ENCODE assay signal across 8 cellular contexts in the genomic region with DNA sequence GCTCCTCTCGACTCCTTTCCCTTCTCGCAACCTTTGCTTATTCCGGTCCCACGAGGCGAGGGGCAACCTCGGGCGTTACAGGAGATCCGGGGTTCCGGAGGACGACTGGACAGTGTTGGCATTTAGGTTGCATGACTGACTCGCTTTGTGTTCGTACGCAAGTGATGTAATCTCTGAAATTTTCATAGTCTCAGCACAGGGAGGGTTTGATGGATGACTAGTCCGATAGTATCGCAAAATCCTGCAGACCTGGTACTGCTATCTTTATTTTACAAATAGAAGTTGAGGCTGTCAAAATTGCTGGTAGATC. TPM values are rescaled to one million over a fixed set of nuclear protein-coding genes. Genes with fewer than 3 reads are reported as not detected.
DNase-seq lines count a peak whose midpoint lies in the region; ATAC-seq and TF ChIP-seq lines count a peak whose summit lies in the region.

No MANE protein-coding gene starts in this region.

- TF ChIP-seq CTCF in foreskin keratinocyte (conservative IDR thresholded peaks at IDR 0.05), result no peak

- H3K9me3 ChIP-seq in T-helper 17 cell (ENCODE audit: control insufficient read depth, low read length, poor library complexity, severe bottlenecking), result no peaks in the 10 kb centered on the region
- H3K9me3 ChIP-seq in skeletal muscle satellite cell (replicated peaks; ENCODE audit: low read length), result no peaks in the 10 kb centered on the region

- H3K27me3 Mint-ChIP-seq in T-helper 17 cell, result no peaks in the 10 kb centered on the region

- no peak for DNase-seq in T-helper 17 cell
- no peak for DNase-seq in foreskin keratinocyte
- no peak for DNase-seq in NCI-H146 (lab: John Stamatoyannopoulos, UW)
- DNase-seq in SHP77 treated with DMSO at 0.1 percent for 48 hours (lab: John Stamatoyannopoulos, UW), result no peak
- no peak for DNase-seq in OCI-M2 (lab: John Stamatoyannopoulos, UW; ENCODE audit: unreplicated experiment)

- H3K27ac ChIP-seq in foreskin keratinocyte, result peak overlapping the region; percentile 4

- peak; percentile 10 for ATAC-seq in GM21825 (IDR thresholded peaks at IDR 0.05; ENCODE audit: unreplicated experiment)
- ATAC-seq in T-helper 17 cell, result no peak
- no peak for ATAC-seq in foreskin keratinocyte
- ATAC-seq in esophagus mucosa, result no peak

- H3K4me3 Mint-ChIP-seq in T-helper 17 cell, result peak overlapping the region; percentile 96

- peak overlapping the region; percentile 85 for H3K4me3 ChIP-seq in skeletal muscle satellite cell (ENCODE audit: low read length)

- H3K4me1 Mint-ChIP-seq in T-helper 17 cell, result peaks cover 33% of the 10 kb centered on the region

- peak overlapping the region; percentile 94 for H3K4me2 ChIP-seq in skeletal muscle satellite cell (ENCODE audit: low read length)

- H3K4me1 ChIP-seq in foreskin keratinocyte (no peaks in the 10 kb centered on the region), skeletal muscle satellite cell (ENCODE audit: control insufficient read depth, insufficient read depth, low read length) (peaks cover 16% of the 10 kb centered on the region)

- H3K27ac Mint-ChIP-seq in T-helper 17 cell, result peak overlapping the region; percentile 95

- peaks cover 37% of the 10 kb centered on the region for H3K36me3 ChIP-seq in skeletal muscle satellite cell (ENCODE audit: insufficient read depth, low read length)

- peak overlapping the region; percentile 85 for H3K9ac ChIP-seq in skeletal muscle satellite cell (ENCODE audit: low read depth, low read length)

- H3K36me3 Mint-ChIP-seq in T-helper 17 cell (ENCODE audit: low read depth), result no peaks in the 10 kb centered on the region

- no peaks in the 10 kb centered on the region for H3K27me3 ChIP-seq in foreskin keratinocyte
- H3K27me3 ChIP-seq in skeletal muscle satellite cell (ENCODE audit: control insufficient read depth, insufficient read depth, low read length), result no peaks in the 10 kb centered on the region

RNA-seq across cellular contexts. Expression of a gene that starts 0.3 kb away (rescaled TPM):
- total RNA-seq in T-helper 17 cell (10 to 100 TPM; 45.2 to 49.1 TPM), foreskin keratinocyte (50.0 and 53.2 TPM in 2 replicates), esophagus mucosa (56.0 TPM)
- polyA plus RNA-seq in foreskin keratinocyte, result 53.2 and 55.3 TPM in 2 replicates
- total RNA-seq in skeletal muscle satellite cell (2012; rRNA removed), result 70.2 and 74.5 TPM in 2 replicates

RNA-seq across cellular contexts. Expression of a gene that starts 0.7 kb away (rescaled TPM):
- 100 to 1,000 TPM; 166 to 185 TPM for total RNA-seq in T-helper 17 cell
- 193 and 257 TPM in 2 replicates for total RNA-seq in foreskin keratinocyte
- 257 and 326 TPM in 2 replicates for polyA plus RNA-seq in foreskin keratinocyte
- total RNA-seq in skeletal muscle satellite cell (2012; rRNA removed), result 280 and 312 TPM in 2 replicates
- total RNA-seq in esophagus mucosa, result 177 TPM

RNA-seq across cellular contexts. Expression of a gene that starts 21.2 kb away (rescaled TPM):
- total RNA-seq in T-helper 17 cell (1 to 10 TPM; 3.3 to 4.7 TPM), foreskin keratinocyte (142 and 160 TPM in 2 replicates), esophagus mucosa (14.1 TPM)
- 191 and 233 TPM in 2 replicates for polyA plus RNA-seq in foreskin keratinocyte
- 57.2 and 66.4 TPM in 2 replicates for total RNA-seq in skeletal muscle satellite cell (2012; rRNA removed)

RNA-seq across cellular contexts. Expression of a gene that starts 23.9 kb away (rescaled TPM):
- total RNA-seq in T-helper 17 cell (not detected), foreskin keratinocyte (0.10 and 0.11 TPM in 2 replicates), esophagus mucosa (not detected)
- polyA plus RNA-seq in foreskin keratinocyte, result 0.06 and 0.28 TPM in 2 replicates
- 1.3 and 3.5 TPM in 2 replicates for total RNA-seq in skeletal muscle satellite cell (2012; rRNA removed)
